Comparison of ENCODE assay signal across 17 cellular contexts in the genomic region with DNA sequence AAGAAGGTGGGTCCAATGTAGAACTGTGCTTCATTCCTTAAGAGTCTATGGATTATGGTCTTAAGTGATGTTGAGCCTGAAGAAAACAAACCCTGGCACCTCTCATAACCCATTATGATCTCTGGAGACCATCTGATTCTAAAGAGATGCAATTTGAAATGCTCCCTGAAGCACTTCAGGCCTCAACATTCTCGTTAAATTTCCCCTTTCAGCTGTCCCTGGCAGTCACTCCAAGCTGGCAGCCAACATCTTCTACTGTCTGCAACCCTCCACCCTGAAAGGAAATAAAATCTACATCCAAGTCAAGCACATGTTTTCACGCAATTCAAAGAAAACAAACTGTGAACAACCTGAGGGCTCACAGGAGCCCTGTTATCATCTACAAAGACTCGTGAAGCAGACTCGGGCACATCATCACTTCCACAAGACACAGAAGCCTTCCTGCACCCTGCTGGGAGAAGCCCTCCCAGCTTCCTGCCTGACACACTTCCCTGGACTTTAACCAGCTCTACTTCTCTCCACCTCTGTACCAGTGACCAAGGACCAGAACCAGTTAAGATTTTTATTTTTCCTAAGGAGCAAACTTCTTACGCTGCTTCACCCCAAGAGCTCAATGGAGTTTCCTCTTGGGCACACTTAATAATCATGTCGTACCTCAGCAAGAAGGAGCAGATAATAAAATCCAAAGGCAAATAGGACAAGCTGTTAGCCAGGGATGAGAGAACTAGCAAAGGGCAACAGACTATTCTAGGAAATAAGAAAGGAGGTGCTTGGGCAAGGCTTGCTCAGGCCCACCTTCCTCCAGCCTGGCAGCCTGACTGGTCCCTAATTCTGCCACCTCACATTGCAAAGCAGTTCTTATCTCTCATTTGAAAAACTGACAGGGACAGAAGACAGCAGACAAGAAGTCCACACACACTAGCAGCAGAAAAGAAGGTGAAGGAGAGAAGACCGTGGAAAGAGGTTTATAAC.
DNase-seq lines count a peak whose midpoint lies in the region; ATAC-seq and TF ChIP-seq lines count a peak whose summit lies in the region.
"Had no signal": no experiment of that assay in that cellular context is flagged by ENCODE, and none has a peak within 500 bp of the region (broad histone marks: within the 10 kb centered on the region; RNA-seq: fewer than 3 reads in every experiment).

No MANE protein-coding gene starts in this region.

- H3K27me3 Mint-ChIP-seq in type B pancreatic cell, result no peaks in the 10 kb centered on the region
- no peaks in the 10 kb centered on the region for H3K27me3 Mint-ChIP-seq in activated CD4-positive, alpha-beta T cell treated with anti-CD3 and anti-CD28 coated beads, Interleukin-2, amount 10 ng/mL, durations not matched to agents 24 days and 14 days
- H3K27me3 Mint-ChIP-seq: stimulated activated memory B cell treated with anti-CD40 and anti-IgM and Interleukin-4, amounts not matched to agents 10 μg/mL and 1 μg/mL and 100 μg/mL, for 72 hours had no signal

- H3K4me1 ChIP-seq in heart left ventricle (peaks cover 0 to 43% (median 24%) of the 10 kb centered on the region in 12 donors), right atrium auricular region (peaks cover 0 to 24% of the 10 kb centered on the region in 2 donors), ascending aorta (peaks cover 0 to 11% of the 10 kb centered on the region in 2 donors), lower lobe of right lung (peaks cover 15% of the 10 kb centered on the region)

- H3K36me3 ChIP-seq in heart left ventricle (no peaks in the 10 kb centered on the region), right atrium auricular region (no peaks in the 10 kb centered on the region), ascending aorta (no peaks in the 10 kb centered on the region), lower lobe of right lung (no peaks in the 10 kb centered on the region)

- peaks cover 6% of the 10 kb centered on the region for H3K36me3 Mint-ChIP-seq in type B pancreatic cell
- H3K36me3 Mint-ChIP-seq in activated CD4-positive, alpha-beta T cell treated with anti-CD3 and anti-CD28 coated beads, Interleukin-2, amount 10 ng/mL, durations not matched to agents 24 days and 14 days (ENCODE audit: low read depth), result no peaks in the 10 kb centered on the region
- H3K36me3 Mint-ChIP-seq: stimulated activated memory B cell treated with anti-CD40 and anti-IgM and Interleukin-4, amounts not matched to agents 10 μg/mL and 1 μg/mL and 100 μg/mL, for 72 hours had no signal

- no peaks in the 10 kb centered on the region for H3K9me3 Mint-ChIP-seq in type B pancreatic cell
- no peaks in the 10 kb centered on the region for H3K9me3 Mint-ChIP-seq in activated CD4-positive, alpha-beta T cell treated with anti-CD3 and anti-CD28 coated beads, Interleukin-2, amount 10 ng/mL, durations not matched to agents 24 days and 14 days
- H3K9me3 Mint-ChIP-seq: mesothelial cell of epicardium; stimulated activated memory B cell treated with anti-CD40 and anti-IgM and Interleukin-4, amounts not matched to agents 10 μg/mL and 1 μg/mL and 100 μg/mL, for 72 hours had no signal

- no peak overlapping the region for H3K4me3 ChIP-seq in heart left ventricle
- no peak overlapping the region for H3K4me3 ChIP-seq in right atrium auricular region
- no peak overlapping the region for H3K4me3 ChIP-seq in ascending aorta
- H3K4me3 ChIP-seq in lower lobe of right lung, result no peak overlapping the region
- H3K4me3 ChIP-seq: smooth muscle cell had no signal

- DNase-seq in heart left ventricle, result no peak
- no peak for DNase-seq in right atrium auricular region (ENCODE audit: low spot score)
- DNase-seq in ascending aorta (ENCODE audit: low spot score in 2 of 2), result no peak
- DNase-seq in lower lobe of right lung, result no peak
- DNase-seq in type B pancreatic cell (ENCODE audit: extremely low spot score, unreplicated experiment), result no peak
- DNase-seq in amniotic stem cell (lab: John Stamatoyannopoulos, UW), result no peak
- DNase-seq in NCI-H82 (lab: John Stamatoyannopoulos, UW), result no peak
- no peak for DNase-seq in activated CD4-positive, alpha-beta T cell treated with anti-CD3 and anti-CD28 coated beads, Interleukin-2, amount 10 ng/mL, durations not matched to agents 24 days and 14 days
- DNase-seq: ACHN, foreskin melanocyte, KG1, NCI-H1105, NCI-H2227 treated with DMSO at 0.1 percent for 48 hours, SHP77 treated with DMSO at 0.1 percent for 48 hours had no signal

- no peak for TF ChIP-seq POLR2A in heart left ventricle (IDR thresholded peaks at IDR 0.05)

- peak overlapping the region in 8 of 12 donors; percentile 1 to 48 (median 22) for H3K27ac ChIP-seq in heart left ventricle
- H3K27ac ChIP-seq in right atrium auricular region, result peak overlapping the region in 1 of 2 donors; percentile 39
- peak overlapping the region; percentile 28 to 44 for H3K27ac ChIP-seq in ascending aorta
- peak overlapping the region; percentile 11 for H3K27ac ChIP-seq in lower lobe of right lung

- H3K27ac Mint-ChIP-seq in type B pancreatic cell, result peak overlapping the region; percentile 55
- H3K27ac Mint-ChIP-seq in activated CD4-positive, alpha-beta T cell treated with anti-CD3 and anti-CD28 coated beads, Interleukin-2, amount 10 ng/mL, durations not matched to agents 24 days and 14 days, result no peak overlapping the region
- H3K27ac Mint-ChIP-seq: mesothelial cell of epicardium; stimulated activated memory B cell treated with anti-CD40 and anti-IgM and Interleukin-4, amounts not matched to agents 10 μg/mL and 1 μg/mL and 100 μg/mL, for 72 hours had no signal

- TF ChIP-seq CTCF in heart left ventricle (IDR thresholded peaks at IDR 0.05) (no peak), right atrium auricular region (IDR thresholded peaks at IDR 0.05) (no peak), ascending aorta (IDR thresholded peaks at IDR 0.05) (no peak), lower lobe of right lung (IDR thresholded peaks at IDR 0.05) (no peak), type B pancreatic cell (conservative IDR thresholded peaks at IDR 0.05) (no peak)

- H3K9me3 ChIP-seq in heart left ventricle (no peaks in the 10 kb centered on the region), right atrium auricular region (no peaks in the 10 kb centered on the region), ascending aorta (no peaks in the 10 kb centered on the region), lower lobe of right lung (no peaks in the 10 kb centered on the region)

- intact Hi-C loops in heart left ventricle (cut with DNase I), result no loop called here
- intact Hi-C loops in ascending aorta (cut with DNase I), result no loop called here
- intact Hi-C loops in lower lobe of right lung (cut with DNase I), result no loop called here
- intact Hi-C loops in activated CD4-positive, alpha-beta T cell treated with anti-CD3 and anti-CD28 coated beads, Interleukin-2, amount 10 ng/mL, durations not matched to agents 24 days and 14 days (cut with micrococcal nuclease), result no loop called here

- H3K4me1 Mint-ChIP-seq in type B pancreatic cell (ENCODE audit: unreplicated experiment), result peaks cover 4% of the 10 kb centered on the region
- no peaks in the 10 kb centered on the region for H3K4me1 Mint-ChIP-seq in activated CD4-positive, alpha-beta T cell treated with anti-CD3 and anti-CD28 coated beads, Interleukin-2, amount 10 ng/mL, durations not matched to agents 24 days and 14 days
- H3K4me1 Mint-ChIP-seq: mesothelial cell of epicardium; stimulated activated memory B cell treated with anti-CD40 and anti-IgM and Interleukin-4, amounts not matched to agents 10 μg/mL and 1 μg/mL and 100 μg/mL, for 72 hours had no signal

- ATAC-seq in heart left ventricle (peak in 3 of 4 donors; percentile 38 to 73 (median 66)), lower lobe of right lung (no peak)
- ATAC-seq: stimulated activated memory B cell treated with anti-CD40 and anti-IgM and Interleukin-4, amounts not matched to agents 10 μg/mL and 1 μg/mL and 100 μg/mL, for 72 hours had no signal

- H3K4me3 Mint-ChIP-seq in type B pancreatic cell, result no peak overlapping the region
- H3K4me3 Mint-ChIP-seq in activated CD4-positive, alpha-beta T cell treated with anti-CD3 and anti-CD28 coated beads, Interleukin-2, amount 10 ng/mL, durations not matched to agents 24 days and 14 days, result no peak overlapping the region
- H3K4me3 Mint-ChIP-seq: mesothelial cell of epicardium; stimulated activated memory B cell treated with anti-CD40 and anti-IgM and Interleukin-4, amounts not matched to agents 10 μg/mL and 1 μg/mL and 100 μg/mL, for 72 hours had no signal

- WGBS in heart left ventricle, 4 donors, result 23 to 29% (median 25%) methylated on average over 7 of the region's 7 CpGs

- H3K27me3 ChIP-seq in heart left ventricle (no peaks in the 10 kb centered on the region), right atrium auricular region (no peaks in the 10 kb centered on the region), ascending aorta (no peaks in the 10 kb centered on the region), lower lobe of right lung (ENCODE audit: low read depth) (no peaks in the 10 kb centered on the region)

Comparison
In these comparisons a context has a peak if more than half of its experiments do, and no peak if none do; other contexts are left out.
1. ATAC-seq: peak in heart left ventricle (3 of 4); none in lower lobe of right lung (0 of 2).